In genomic region chr2:46701152-46701551, GRCh38 we compare ENCODE assay signal across 12 cellular contexts. TPM values are rescaled to one million over a fixed set of nuclear protein-coding genes. Genes with fewer than 3 reads are reported as not detected.
DNase-seq lines count a peak whose midpoint lies in the region; ATAC-seq, FAIRE-seq and TF ChIP-seq lines count a peak whose summit lies in the region.
"Had no signal": no experiment of that assay in that cellular context is flagged by ENCODE, and none has a peak within 500 bp of the region (broad histone marks: within the 10 kb centered on the region; RNA-seq: fewer than 3 reads in every experiment).

No MANE protein-coding gene starts in this region.

- in situ Hi-C loops in GM23248 (cut with MboI), result no loop called here

- TF ChIP-seq CTCF in fibroblast of pulmonary artery (IDR thresholded peaks at IDR 0.05; ENCODE audit: low read length, missing control alignments), result no peak

- H3F3A ChIP-seq in GM23248 (ENCODE audit: insufficient read depth), result peaks cover 59% of the 10 kb centered on the region

- H3K9ac ChIP-seq in GM23248 (peak overlapping the region; percentile 94), SK-N-MC (ENCODE audit: insufficient read length) (no peak overlapping the region), skeletal muscle satellite cell (ENCODE audit: low read depth, low read length) (peak overlapping the region; percentile 98)

- peaks cover 17% of the 10 kb centered on the region for H4K20me1 ChIP-seq in GM23248 (ENCODE audit: insufficient read depth)

- no peak for FAIRE-seq in H54 (lab: Jason Lieb, UNC)

- H3K79me2 ChIP-seq in GM23248 (ENCODE audit: insufficient read depth), result peaks cover 67% of the 10 kb centered on the region

- no peak for TF ChIP-seq POLR2A in H54 (IDR thresholded peaks at IDR 0.05; ENCODE audit: low read depth, low read length)

- H3K9me3 ChIP-seq in GM23248 (ENCODE audit: low read depth), result no peaks in the 10 kb centered on the region
- no peaks in the 10 kb centered on the region for H3K9me3 ChIP-seq in SK-N-MC (ENCODE audit: low read depth, low read length)
- no peaks in the 10 kb centered on the region for H3K9me3 ChIP-seq in skeletal muscle satellite cell (replicated peaks; ENCODE audit: low read length)
- H3K9me3 ChIP-seq: Peyer's patch had no signal

- H3K27ac ChIP-seq in GM23248 (peak overlapping the region; percentile 86), SK-N-MC (no peak overlapping the region)
- H3K27ac ChIP-seq: Peyer's patch had no signal

- H2AFZ ChIP-seq in GM23248, result no peak overlapping the region

- H3K4me1 ChIP-seq in GM23248 (ENCODE audit: insufficient read depth) (peaks cover 48% of the 10 kb centered on the region), skeletal muscle satellite cell (ENCODE audit: control insufficient read depth, insufficient read depth, low read length) (peaks cover 48% of the 10 kb centered on the region)

- peak overlapping the region; percentile 93 for H3K4me2 ChIP-seq in GM23248 (ENCODE audit: unreplicated experiment)
- peak overlapping the region; percentile 73 for H3K4me2 ChIP-seq in skeletal muscle satellite cell (ENCODE audit: low read length)

- DNase-seq in GM23248 (peak; percentile 79), SK-N-MC (ENCODE audit: low read depth, low spot score) (no peak), fibroblast of pulmonary artery (ENCODE audit: low read depth) (peak; percentile 52), NCI-H510A treated with DMSO at 0.1 percent for 48 hours (lab: John Stamatoyannopoulos, UW) (no peak), H54 (ENCODE audit: insufficient read length, low spot score) (no peak)
- no peak for DNase-seq in stimulated activated naive CD4-positive, alpha-beta T cell treated with Interleukin-2 at 50 U/mL for 16 hours (lab: John Stamatoyannopoulos, UW)
- DNase-seq: activated CD4-positive, alpha-beta memory T cell treated with anti-CD3 and anti-CD28 coated beads for 36 hours; caudate nucleus; NCI-H146; Peyer's patch had no signal

- H3K4me3 ChIP-seq in GM23248 (peak overlapping the region; percentile 93), SK-N-MC (peak overlapping the region; percentile 16; the same call in 1 of the 2 replicates), fibroblast of pulmonary artery (replicated peaks; ENCODE audit: low read depth, low read length) (peak overlapping the region; percentile 90), skeletal muscle satellite cell (ENCODE audit: low read length) (peak overlapping the region; percentile 98)

- 0 to 3% methylated on average over 1 of the region's 1 CpG for WGBS in GM23248 (ENCODE audit: low coverage in 1 of 2, low lambda C conversion rate in 2 of 2, missing lambda C conversion rate in 2 of 2), 2 experiments

- H3K36me3 ChIP-seq in GM23248 (ENCODE audit: low read depth) (0 out of 2 replicates have a peak, but pooled peaks cover 10% of the 10 kb centered on the region), SK-N-MC (ENCODE audit: insufficient read depth, low read length) (no peaks in the 10 kb centered on the region), skeletal muscle satellite cell (ENCODE audit: insufficient read depth, low read length) (peaks cover 8% of the 10 kb centered on the region)
- H3K36me3 ChIP-seq: Peyer's patch had no signal

- H3K27me3 ChIP-seq in GM23248 (replicated peaks; ENCODE audit: insufficient read depth), result no peaks in the 10 kb centered on the region
- no peaks in the 10 kb centered on the region for H3K27me3 ChIP-seq in skeletal muscle satellite cell (ENCODE audit: control insufficient read depth, insufficient read depth, low read length)
- H3K27me3 ChIP-seq: Peyer's patch had no signal

- no peaks in the 10 kb centered on the region for H3K9me2 ChIP-seq in GM23248 (ENCODE audit: insufficient read depth)

- ATAC-seq in HG03354 (IDR thresholded peaks at IDR 0.05; ENCODE audit: poor library complexity, severe bottlenecking, unreplicated experiment), result no peak

RNA-seq across cellular contexts. Expression of gene SOCS5, which starts 2.1 kb away (rescaled TPM):
- total RNA-seq in GM23248 (2014; rRNA removed; shearing (Covaris generic)), result 186 and 243 TPM in 2 replicates
- polyA plus RNA-seq in GM23248 (2016; fragmentation: Nextera tagmentation; extraction: Ambion mirVana), result 96.9 and 101 TPM in 2 replicates
- total RNA-seq in skeletal muscle satellite cell (2012; rRNA removed), result 43.6 and 52.2 TPM in 2 replicates

Comparison
In these comparisons a context has a peak if more than half of its experiments do, and no peak if none do; other contexts are left out.
1. DNase-seq: peak in GM23248 (single experiment) and fibroblast of pulmonary artery (single experiment); none in SK-N-MC (single experiment), NCI-H510A treated with DMSO at 0.1 percent for 48 hours (single experiment), H54 (single experiment) and stimulated activated naive CD4-positive, alpha-beta T cell treated with Interleukin-2 at 50 U/mL for 16 hours (single experiment).
2. H3K4me3 ChIP-seq: peak in every context shown above with its lines; median percentile 98 in skeletal muscle satellite cell; 93 in GM23248; 90 in fibroblast of pulmonary artery; 16 in SK-N-MC.